Comparison of ENCODE assay signal across 8 cellular contexts in the genomic region with DNA sequence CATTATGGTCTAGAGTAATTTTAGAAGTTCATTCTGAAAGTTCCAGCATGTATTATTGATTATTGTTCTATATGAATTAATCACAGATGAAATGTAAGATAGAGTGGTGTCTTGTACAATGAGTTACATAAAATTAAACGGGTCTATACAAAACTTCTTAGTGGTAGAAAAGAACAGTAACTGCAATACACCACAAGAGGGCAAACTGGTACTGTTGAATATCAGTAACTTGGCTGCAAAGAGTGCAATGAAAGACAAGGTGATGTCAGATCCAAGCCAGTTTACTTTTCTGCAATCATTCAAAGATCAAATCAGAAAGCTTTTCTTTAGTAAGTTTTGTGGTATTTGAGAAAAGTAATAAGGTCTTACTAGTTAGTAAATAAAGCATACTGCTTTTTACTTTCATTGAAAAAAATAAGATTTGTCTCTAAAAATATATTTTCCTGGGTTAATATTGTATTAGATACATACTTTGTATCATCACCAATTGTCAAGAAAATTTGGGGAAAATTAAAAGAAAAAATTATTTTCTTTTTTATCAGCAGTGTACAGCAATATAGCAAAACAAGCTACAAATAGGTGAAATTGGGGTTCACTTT.
DNase-seq lines count a peak whose midpoint lies in the region; ATAC-seq and FAIRE-seq lines count a peak whose summit lies in the region.

No MANE protein-coding gene starts in this region.

- peak; percentile 96 for FAIRE-seq in TTC549 (lab: Jason Lieb, UNC)

- ATAC-seq in GM18498 (IDR thresholded peaks at IDR 0.05; ENCODE audit: unreplicated experiment), result peak; percentile 84
- ATAC-seq in HG02884 (IDR thresholded peaks at IDR 0.05; ENCODE audit: unreplicated experiment), result peak; percentile 97

- DNase-seq in AG20443 (ENCODE audit: low spot score), result peak; percentile 63
- peak; percentile 4 for DNase-seq in NCI-H146 treated with DMSO at 0.1 percent for 48 hours (lab: John Stamatoyannopoulos, UW; ENCODE audit: unreplicated experiment)
- DNase-seq in fibroblast of the conjunctiva (ENCODE audit: low read depth), result peak; percentile 67
- DNase-seq in non-pigmented ciliary epithelial cell (ENCODE audit: low read depth), result peak; percentile 23
- DNase-seq in activated CD8-positive, alpha-beta memory T cell treated with anti-CD3 and anti-CD28 coated beads for 24 hours, result no peak
